21 cellular contexts compared by ENCODE assay signal in genomic region chr10:58453098-58453497, GRCh38. TPM values are rescaled to one million over a fixed set of nuclear protein-coding genes. Genes with fewer than 3 reads are reported as not detected.
"Had no signal": no experiment of that assay in that cellular context is flagged by ENCODE, and none has a peak within 500 bp of the region (broad histone marks: within the 10 kb centered on the region; RNA-seq: fewer than 3 reads in every experiment).

No MANE protein-coding gene starts in this region.

- H3K4me1 ChIP-seq: upper lobe of left lung had no signal

- H3K36me3 ChIP-seq: upper lobe of left lung had no signal

- H3K27me3 ChIP-seq: body of pancreas, dorsolateral prefrontal cortex, testis, upper lobe of left lung had no signal

- H3K4me3 ChIP-seq: body of pancreas, dorsolateral prefrontal cortex, lung, testis, upper lobe of left lung had no signal

- ATAC-seq: activated CD4-positive, CD25-positive, alpha-beta regulatory T cell treated with anti-CD3 and anti-CD28 coated beads, Interleukin-2, amount 50 U/mL, for 24 hours; activated T-cell treated with anti-CD3 and anti-CD28 coated beads, Interleukin-2, amount 50 U/mL, for 4 hours; body of pancreas; left colon; stimulated activated effector memory CD8-positive, alpha-beta T cell treated with anti-CD3 and anti-CD28 coated beads, Interleukin-12 subunit alpha, Interleukin-12 subunit beta, amount 100 ng/mL, for 72 hours had no signal

- DNase-seq: activated CD4-positive, alpha-beta T cell treated with anti-CD3 and anti-CD28 coated beads, Interleukin-2, amount 50 U/mL, for 1 hour; activated CD8-positive, alpha-beta memory T cell treated with anti-CD3 and anti-CD28 coated beads, Interleukin-2, amount 50 U/mL, for 4 hours; activated naive CD4-positive, alpha-beta T cell treated with anti-CD3 and anti-CD28 coated beads for 36 hours; activated T-cell treated with anti-CD3 and anti-CD28 coated beads, Interleukin-2, amount 50 U/mL, for 4 hours; body of pancreas; caudate nucleus; dorsolateral prefrontal cortex; hippocampal formation; islet precursor cell; left colon; midbrain; occipital lobe; stimulated activated CD4-positive, alpha-beta T cell treated with anti-CD3 and anti-CD28 coated beads, Interleukin-4, amount 100 ng/mL, for 24 hours; T1000; testis; upper lobe of left lung had no signal

- FAIRE-seq: colon had no signal

- H3K9me3 ChIP-seq: body of pancreas, testis had no signal

- H3K27ac ChIP-seq: dorsolateral prefrontal cortex, testis, upper lobe of left lung had no signal

RNA-seq across cellular contexts. Expression of gene BICC1, which starts 59.6 kb away (rescaled TPM):
- total RNA-seq: activated naive CD4-positive, alpha-beta T cell treated with anti-CD3 and anti-CD28 coated beads for 36 hours; activated T-cell treated with anti-CD3 and anti-CD28 coated beads, Interleukin-2, amount 50 U/mL, for 4 hours; T-helper 1 cell treated with Interleukin-12 subunit alpha and Interleukin-12 subunit beta and Interleukin-4 antibody, amounts not matched to agents 30 ng/mL and 1 ng/mL, for 36 hours had no signal
